25 cellular contexts compared by ENCODE assay signal in the genomic region with DNA sequence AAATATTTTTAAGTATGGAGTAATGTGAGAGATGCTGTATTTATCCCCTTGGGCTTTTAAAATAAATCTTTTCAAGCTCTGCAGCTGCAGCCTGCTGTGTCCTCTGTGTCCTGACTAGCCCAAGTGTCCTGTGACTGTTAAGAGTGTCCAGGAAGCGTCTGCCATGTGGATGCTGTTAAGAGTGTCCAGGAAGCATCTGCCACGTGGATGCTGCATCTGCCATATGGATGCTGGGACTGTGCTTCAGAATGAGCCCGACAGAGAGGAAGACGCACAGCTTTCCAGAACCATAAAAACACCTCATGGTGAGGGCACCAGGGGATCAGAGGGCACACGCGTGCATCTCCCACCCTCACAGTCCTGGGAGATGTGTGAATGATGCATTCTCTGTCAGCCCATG.
"Had no signal": no experiment of that assay in that cellular context is flagged by ENCODE, and none has a peak within 500 bp of the region (broad histone marks: within the 10 kb centered on the region; RNA-seq: fewer than 3 reads in every experiment).

No MANE protein-coding gene starts in this region.

- H3K4me1 ChIP-seq: prostate gland, tibial nerve, upper lobe of left lung, vagina had no signal

- H3K27ac Mint-ChIP-seq: mesothelial cell of epicardium; natural killer cell treated with Interleukin-12 subunit alpha and Interleukin-12 subunit beta and Interleukin-15 and Interleukin-18, amount 100 ng/mL, for 72 hours; stimulated activated memory B cell treated with anti-CD40 and anti-IgM and Interleukin-4, amounts not matched to agents 10 μg/mL and 1 μg/mL and 100 μg/mL, for 72 hours; stimulated activated naive CD8-positive, alpha-beta T cell treated with anti-CD3 and anti-CD28 coated beads, Interleukin-15, amount 100 ng/mL, for 72 hours had no signal

- H3K27me3 Mint-ChIP-seq: natural killer cell treated with Interleukin-12 subunit alpha and Interleukin-12 subunit beta and Interleukin-15 and Interleukin-18, amount 100 ng/mL, for 72 hours; stimulated activated naive CD8-positive, alpha-beta T cell treated with anti-CD3 and anti-CD28 coated beads, Interleukin-15, amount 100 ng/mL, for 72 hours had no signal

- H3K27me3 ChIP-seq: hepatocyte, ovary, tibial nerve, upper lobe of left lung, vagina had no signal

- H2AFZ ChIP-seq: hepatocyte had no signal

- H3K9me3 ChIP-seq: ovary, prostate gland, upper lobe of left lung, vagina had no signal

- H3K9me3 Mint-ChIP-seq: mesothelial cell of epicardium; natural killer cell treated with Interleukin-12 subunit alpha and Interleukin-12 subunit beta and Interleukin-15 and Interleukin-18, amount 100 ng/mL, for 72 hours had no signal

- H3K36me3 Mint-ChIP-seq: mesothelial cell of epicardium; naive B cell; natural killer cell treated with Interleukin-12 subunit alpha and Interleukin-12 subunit beta and Interleukin-15 and Interleukin-18, amount 100 ng/mL, for 72 hours; stimulated activated memory B cell treated with anti-CD40 and anti-IgM and Interleukin-4, amounts not matched to agents 10 μg/mL and 1 μg/mL and 100 μg/mL, for 72 hours had no signal

- H3K4me3 ChIP-seq: hepatocyte, lung, ovary, prostate gland, skin epidermis, tibial nerve, upper lobe of left lung, vagina had no signal

- H3K36me3 ChIP-seq: ovary, prostate gland, tibial nerve, upper lobe of left lung, vagina had no signal

- DNase-seq: islet precursor cell; mesendoderm; naive B cell; ovary; retina; right cardiac atrium; stimulated activated CD4-positive, alpha-beta T cell treated with anti-CD3 and anti-CD28 coated beads, Interleukin-1b, Interleukin-23, amount 100 ng/mL, for 48 hours; stimulated activated CD4-positive, alpha-beta T cell treated with anti-CD3 and anti-CD28 coated beads, Interleukin-2, amount 100 ng/mL, for 48 hours; stimulated activated CD4-positive, alpha-beta T cell treated with anti-CD3 and anti-CD28 coated beads, Interleukin-4, amount 100 ng/mL, for 4 hours; stimulated activated CD8-positive, alpha-beta memory T cell treated with anti-CD3 and anti-CD28 coated beads, Interleukin-4, amount 100 ng/mL, for 48 hours; stimulated activated naive CD4-positive, alpha-beta T cell treated with Interleukin-2 at 50 U/mL for 16 hours; stimulated activated naive CD8-positive, alpha-beta T cell treated with anti-CD3 and anti-CD28 coated beads, Interleukin-15, amount 100 ng/mL, for 72 hours; substantia nigra; upper lobe of left lung had no signal

- H3K79me2 ChIP-seq: hepatocyte had no signal

- H3K4me2 ChIP-seq: hepatocyte had no signal

- H3K4me3 Mint-ChIP-seq: mesothelial cell of epicardium; natural killer cell treated with Interleukin-12 subunit alpha and Interleukin-12 subunit beta and Interleukin-15 and Interleukin-18, amount 100 ng/mL, for 72 hours; stimulated activated memory B cell treated with anti-CD40 and anti-IgM and Interleukin-4, amounts not matched to agents 10 μg/mL and 1 μg/mL and 100 μg/mL, for 72 hours; stimulated activated naive CD8-positive, alpha-beta T cell treated with anti-CD3 and anti-CD28 coated beads, Interleukin-15, amount 100 ng/mL, for 72 hours had no signal

- H3K4me1 Mint-ChIP-seq: mesothelial cell of epicardium; stimulated activated memory B cell treated with anti-CD40 and anti-IgM and Interleukin-4, amounts not matched to agents 10 μg/mL and 1 μg/mL and 100 μg/mL, for 72 hours; stimulated activated naive CD8-positive, alpha-beta T cell treated with anti-CD3 and anti-CD28 coated beads, Interleukin-15, amount 100 ng/mL, for 72 hours had no signal

- H3K27ac ChIP-seq: hepatocyte, ovary, prostate gland, skin epidermis, tibial nerve, upper lobe of left lung, vagina had no signal

- ATAC-seq: left lobe of liver; right cardiac atrium; sciatic nerve; stimulated activated naive CD8-positive, alpha-beta T cell treated with anti-CD3 and anti-CD28 coated beads, Interleukin-15, amount 100 ng/mL, for 72 hours had no signal
